In genomic region chr14:34692898-34693227, GRCh38 we compare ENCODE assay signal across 1 cellular context.
TF ChIP-seq lines count a peak whose summit lies in the region.

No MANE protein-coding gene starts in this region.

TF ChIP-seq in GM23338, 12 proteins besides CTCF, POLR2A, EP300 and RAD21 (continued from another document):
- TF ChIP-seq ZNF462 (CRISPR knock-in tag; IDR thresholded peaks at IDR 0.05) (no peak), ZNF114 (CRISPR knock-in tag; IDR thresholded peaks at IDR 0.05) (no peak), CREB1 (CRISPR knock-in tag; IDR thresholded peaks at IDR 0.05; ENCODE audit: low read depth) (no peak), ZNF331 (CRISPR knock-in tag; IDR thresholded peaks at IDR 0.05; ENCODE audit: low read depth) (no peak), STAT1 (IDR thresholded peaks at IDR 0.05; ENCODE audit: unreplicated experiment) (no peak), EZH2phosphoT487 (IDR thresholded peaks at IDR 0.05; ENCODE audit: unreplicated experiment) (no peak), NANOG (IDR thresholded peaks at IDR 0.05; ENCODE audit: borderline replicate concordance) (no peak)
